In genomic region chr1:3170566-3171453, GRCh38 we compare ENCODE assay signal across 9 cellular contexts.
DNase-seq lines count a peak whose midpoint lies in the region; ATAC-seq lines count a peak whose summit lies in the region.
"Had no signal": no experiment of that assay in that cellular context is flagged by ENCODE, and none has a peak within 500 bp of the region (broad histone marks: within the 10 kb centered on the region; RNA-seq: fewer than 3 reads in every experiment).

No MANE protein-coding gene starts in this region.

- H3K36me3 Mint-ChIP-seq in activated naive CD4-positive, alpha-beta T cell treated with anti-CD3 and anti-CD28 coated beads, Interleukin-2, amount 50 U/mL, for 72 hours = no peaks in the 10 kb centered on the region

- intact Hi-C loops in left cardiac atrium (cut with DNase I) = no loop called here

- H3K4me3 ChIP-seq in rectal smooth muscle tissue (ENCODE audit: low read length) = peak overlapping the region; percentile 61
- H3K4me3 ChIP-seq: GM12878 had no signal

- H3K27ac ChIP-seq in rectal smooth muscle tissue (ENCODE audit: low read depth, low read length) = peak overlapping the region; percentile 83

- no peak overlapping the region for H3K9ac ChIP-seq in rectal smooth muscle tissue (ENCODE audit: low read length)

- H3K36me3 ChIP-seq in rectal smooth muscle tissue (ENCODE audit: control insufficient read depth, insufficient read depth, low read length) = no peaks in the 10 kb centered on the region

- ATAC-seq in left cardiac atrium = peak; percentile 92 to 94
- no peak for ATAC-seq in activated naive CD4-positive, alpha-beta T cell treated with anti-CD3 and anti-CD28 coated beads, Interleukin-2, amount 50 U/mL, for 72 hours
- no peak for ATAC-seq in GM19452 (IDR thresholded peaks at IDR 0.05; ENCODE audit: unreplicated experiment)
- ATAC-seq: GM12878 had no signal

- H3K9me3 Mint-ChIP-seq in activated naive CD4-positive, alpha-beta T cell treated with anti-CD3 and anti-CD28 coated beads, Interleukin-2, amount 50 U/mL, for 72 hours = no peaks in the 10 kb centered on the region

- no peaks in the 10 kb centered on the region for H3K27me3 ChIP-seq in rectal smooth muscle tissue (ENCODE audit: control insufficient read depth, insufficient read depth, low read length)

- peak; percentile 59 for DNase-seq in Daoy (ENCODE audit: low read depth)
- DNase-seq in SKM-1 treated with dmso at 0.1 percent for 144 hours (lab: John Stamatoyannopoulos, UW; ENCODE audit: unreplicated experiment) = peak; percentile 70
- peak; percentile 79 for DNase-seq in left cardiac atrium
- no peak for DNase-seq in amniotic stem cell (lab: John Stamatoyannopoulos, UW)
- no peak for DNase-seq in Kasumi-1 (lab: John Stamatoyannopoulos, UW)
- no peak for DNase-seq in activated naive CD4-positive, alpha-beta T cell treated with anti-CD3 and anti-CD28 coated beads, Interleukin-2, amount 50 U/mL, for 72 hours (ENCODE audit: low spot score in 2 of 2)

- H3K4me1 ChIP-seq in rectal smooth muscle tissue (ENCODE audit: control insufficient read depth, insufficient read depth, low read length) = peaks cover 14% of the 10 kb centered on the region

- H3K27ac Mint-ChIP-seq in activated naive CD4-positive, alpha-beta T cell treated with anti-CD3 and anti-CD28 coated beads, Interleukin-2, amount 50 U/mL, for 72 hours = no peak overlapping the region

Comparison
In these comparisons a context has a peak if more than half of its experiments do, and no peak if none do; other contexts are left out.
1. DNase-seq: peak in Daoy (single experiment), SKM-1 treated with dmso at 0.1 percent for 144 hours (single experiment) and left cardiac atrium (single experiment); none in amniotic stem cell (single experiment), Kasumi-1 (0 of 2) and activated naive CD4-positive, alpha-beta T cell treated with anti-CD3 and anti-CD28 coated beads, Interleukin-2, amount 50 U/mL, for 72 hours (0 of 2).
2. ATAC-seq: peak in left cardiac atrium (2 of 2); none in activated naive CD4-positive, alpha-beta T cell treated with anti-CD3 and anti-CD28 coated beads, Interleukin-2, amount 50 U/mL, for 72 hours (0 of 2) and GM19452 (single experiment).